ENCODE assay signal across 1 cellular context in genomic region chr22:43000441-43001175, GRCh38.
TF ChIP-seq lines count a peak whose summit lies in the region.

No MANE protein-coding gene starts in this region.

TF ChIP-seq in GM12878, 131 proteins besides CTCF, POLR2A, EP300 and RAD21 (continued from another document and continues in another):
- TF ChIP-seq RELB (IDR thresholded peaks at IDR 0.05; ENCODE audit: low read depth) (no peak), CREB1 (IDR thresholded peaks at IDR 0.05; ENCODE audit: low read depth) (peak; percentile 30; the same call in 1 of the 2 replicates), FOXM1 (IDR thresholded peaks at IDR 0.05; ENCODE audit: low read depth, low read length) (peak; percentile 68; the same call in 1 of the 2 replicates), RELA (IDR thresholded peaks at IDR 0.05; ENCODE audit: borderline replicate concordance, partially characterized antibody) (no peak), TAF1 (IDR thresholded peaks at IDR 0.05; ENCODE audit: borderline replicate concordance, low read depth, low read length) (no peak), ETV6 (conservative IDR thresholded peaks at IDR 0.05 in 1 of 2, IDR thresholded peaks at IDR 0.05 in 1 of 2; ENCODE audit: borderline replicate concordance in 1 of 2, low read depth in 1 of 2) (peak in 1 of 2 experiments; percentile 64; a peak in 1 of 4 replicates), TCF7 (IDR thresholded peaks at IDR 0.05; ENCODE audit: borderline replicate concordance) (no peak), CEBPZ (IDR thresholded peaks at IDR 0.05; ENCODE audit: low read depth, low read length) (no peak), RAD51 (IDR thresholded peaks at IDR 0.05) (no peak), SMAD5 (IDR thresholded peaks at IDR 0.05; ENCODE audit: low read depth) (no peak), BMI1 (IDR thresholded peaks at IDR 0.05; ENCODE audit: borderline replicate concordance) (no peak), RFX5 (IDR thresholded peaks at IDR 0.05; ENCODE audit: low read depth, low read length) (no peak), ZNF217 (IDR thresholded peaks at IDR 0.05) (no peak), TCF12 (IDR thresholded peaks at IDR 0.05; ENCODE audit: low read depth, low read length) (no peak), SREBF1 (IDR thresholded peaks at IDR 0.05; ENCODE audit: low read length) (no peak), IRF4 (IDR thresholded peaks at IDR 0.05; ENCODE audit: low read depth, low read length) (peak; percentile 15; the same call in 1 of the 2 replicates), NFIC (IDR thresholded peaks at IDR 0.05; ENCODE audit: low read depth, low read length) (peak; percentile 83), IRF5 (IDR thresholded peaks at IDR 0.05; ENCODE audit: borderline replicate concordance) (no peak), E2F8 (IDR thresholded peaks at IDR 0.05; ENCODE audit: low read depth, partially characterized antibody) (no peak), USF1 (IDR thresholded peaks at IDR 0.05; ENCODE audit: borderline replicate concordance, extremely low read length, insufficient read depth, low read depth, low read length) (no peak), REST (IDR thresholded peaks at IDR 0.05; ENCODE audit: low read depth, low read length) (no peak), MXI1 (IDR thresholded peaks at IDR 0.05; ENCODE audit: low read depth, low read length) (no peak), GATAD2B (conservative IDR thresholded peaks at IDR 0.05; ENCODE audit: low read depth) (no peak), DPF2 (IDR thresholded peaks at IDR 0.05) (no peak), BCLAF1 (IDR thresholded peaks at IDR 0.05) (no peak), RB1 (IDR thresholded peaks at IDR 0.05; ENCODE audit: borderline replicate concordance) (no peak), POLR2AphosphoS5 (IDR thresholded peaks at IDR 0.05; ENCODE audit: low read length) (no peak), MYC (IDR thresholded peaks at IDR 0.05; ENCODE audit: insufficient read depth, insufficient read length, insufficient replicate concordance, low read length, severe bottlenecking) (no peak), KDM1A (IDR thresholded peaks at IDR 0.05; ENCODE audit: borderline replicate concordance) (no peak), ELK1 (IDR thresholded peaks at IDR 0.05; ENCODE audit: low read depth, low read length) (no peak), PBX3 (IDR thresholded peaks at IDR 0.05; ENCODE audit: insufficient replicate concordance, low read depth, low read length) (no peak), ZSCAN29 (IDR thresholded peaks at IDR 0.05) (no peak), USF2 (IDR thresholded peaks at IDR 0.05; ENCODE audit: borderline replicate concordance, low read depth, low read length) (no peak), PAX8 (IDR thresholded peaks at IDR 0.05) (no peak), HDAC6 (IDR thresholded peaks at IDR 0.05; ENCODE audit: unreplicated experiment) (no peak)
